ENCODE assay signal across 9 cellular contexts in genomic region chr15:40925863-40926658, GRCh38. TPM values are rescaled to one million over a fixed set of nuclear protein-coding genes. Genes with fewer than 3 reads are reported as not detected.
A peak's percentile ranks its signal among the peaks of the same experiment; 100 is the strongest.
DNase-seq lines count a peak whose midpoint lies in the region; ATAC-seq and TF ChIP-seq lines count a peak whose summit lies in the region.
"Had no signal": no experiment of that assay in that cellular context is flagged by ENCODE, and none has a peak within 500 bp of the region (broad histone marks: within the 10 kb centered on the region; RNA-seq: fewer than 3 reads in every experiment).

No MANE protein-coding gene starts in this region.

- H3K9me3 Mint-ChIP-seq in activated CD4-positive, alpha-beta T cell treated with anti-CD3 and anti-CD28 coated beads for 36 hours (ENCODE audit: low read depth), result no peaks in the 10 kb centered on the region
- H3K9me3 Mint-ChIP-seq in T-helper 2 cell treated with Interferon-gamma antibody and Interleukin-4, amounts not matched to agents 5 μg/mL and 100 μg/mL, for 36 hours, result no peaks in the 10 kb centered on the region

- H3K27ac Mint-ChIP-seq in activated CD4-positive, alpha-beta T cell treated with anti-CD3 and anti-CD28 coated beads for 36 hours, result no peak overlapping the region
- no peak overlapping the region for H3K27ac Mint-ChIP-seq in T-helper 2 cell treated with Interferon-gamma antibody and Interleukin-4, amounts not matched to agents 5 μg/mL and 100 μg/mL, for 36 hours

- peaks cover 30% of the 10 kb centered on the region for H3K4me1 Mint-ChIP-seq in activated CD4-positive, alpha-beta T cell treated with anti-CD3 and anti-CD28 coated beads for 36 hours
- peaks cover 23% of the 10 kb centered on the region for H3K4me1 Mint-ChIP-seq in T-helper 2 cell treated with Interferon-gamma antibody and Interleukin-4, amounts not matched to agents 5 μg/mL and 100 μg/mL, for 36 hours (ENCODE audit: low read depth)

- no peaks in the 10 kb centered on the region for H3K9me3 ChIP-seq in hepatocyte (ENCODE audit: low read depth)

- H3K27ac ChIP-seq in hepatocyte, result no peak overlapping the region
- no peak overlapping the region for H3K27ac ChIP-seq in skin epidermis

- WGBS in hepatocyte (ENCODE audit: low lambda C conversion rate, missing lambda C conversion rate), result 3% methylated on average over 46 of the region's 61 CpGs

- no peaks in the 10 kb centered on the region for H3K9me2 ChIP-seq in hepatocyte (replicated peaks; ENCODE audit: insufficient read depth)

- intact Hi-C loops in activated CD4-positive, alpha-beta T cell treated with anti-CD3 and anti-CD28 coated beads for 36 hours (cut with DNase I, micrococcal nuclease), result no loop called here

- peaks cover 3% of the 10 kb centered on the region for H4K20me1 ChIP-seq in hepatocyte (ENCODE audit: insufficient read depth, poor library complexity, severe bottlenecking)

- H3K36me3 Mint-ChIP-seq in activated CD4-positive, alpha-beta T cell treated with anti-CD3 and anti-CD28 coated beads for 36 hours (ENCODE audit: low read depth), result no peaks in the 10 kb centered on the region
- no peaks in the 10 kb centered on the region for H3K36me3 Mint-ChIP-seq in T-helper 2 cell treated with Interferon-gamma antibody and Interleukin-4, amounts not matched to agents 5 μg/mL and 100 μg/mL, for 36 hours (ENCODE audit: low read depth)

- TF ChIP-seq CTCF in hepatocyte (IDR thresholded peaks at IDR 0.05; ENCODE audit: poor library complexity), result no peak

- peak; percentile 39 for DNase-seq in activated CD4-positive, alpha-beta T cell treated with anti-CD3 and anti-CD28 coated beads for 36 hours
- DNase-seq in activated CD4-positive, alpha-beta T cell treated with anti-CD3 and anti-CD28 coated beads for 4 hours, result no peak
- no peak for DNase-seq in T-helper 2 cell treated with Interferon-gamma antibody and Interleukin-4, amounts not matched to agents 5 μg/mL and 100 μg/mL, for 36 hours (ENCODE audit: low spot score)
- DNase-seq in hepatocyte (ENCODE audit: low spot score), result peak; percentile 55
- DNase-seq in COLO829 (ENCODE audit: low spot score), result no peak
- no peak for DNase-seq in AML-193 (lab: John Stamatoyannopoulos, UW)

- no peaks in the 10 kb centered on the region for H3K79me2 ChIP-seq in hepatocyte

- H3K27me3 ChIP-seq in hepatocyte, result peaks cover 53% of the 10 kb centered on the region

- peak overlapping the region; percentile 55 for H3K4me3 ChIP-seq in hepatocyte
- H3K4me3 ChIP-seq in skin epidermis, result peak overlapping the region in 4 of 7 experiments; percentile 4 to 22 (median 13)

- H3K4me1 ChIP-seq in hepatocyte (ENCODE audit: insufficient read depth), result peaks cover 59% of the 10 kb centered on the region

- H3K36me3 ChIP-seq in hepatocyte (replicated peaks; ENCODE audit: insufficient read depth, low read depth), result no peaks in the 10 kb centered on the region

- no peak for ATAC-seq in activated CD4-positive, alpha-beta T cell treated with anti-CD3 and anti-CD28 coated beads for 36 hours
- ATAC-seq in GM21723 (IDR thresholded peaks at IDR 0.05; ENCODE audit: unreplicated experiment), result no peak

- H3K27me3 Mint-ChIP-seq in activated CD4-positive, alpha-beta T cell treated with anti-CD3 and anti-CD28 coated beads for 36 hours, result peaks cover 40% of the 10 kb centered on the region
- H3K27me3 Mint-ChIP-seq in T-helper 2 cell treated with Interferon-gamma antibody and Interleukin-4, amounts not matched to agents 5 μg/mL and 100 μg/mL, for 36 hours (ENCODE audit: low read depth), result peaks cover 66% of the 10 kb centered on the region

- no peak overlapping the region for H3K4me3 Mint-ChIP-seq in activated CD4-positive, alpha-beta T cell treated with anti-CD3 and anti-CD28 coated beads for 36 hours
- peak overlapping the region; percentile 18 for H3K4me3 Mint-ChIP-seq in T-helper 2 cell treated with Interferon-gamma antibody and Interleukin-4, amounts not matched to agents 5 μg/mL and 100 μg/mL, for 36 hours

- peak overlapping the region; percentile 37 for H2AFZ ChIP-seq in hepatocyte

- CTCF ChIA-PET in activated CD4-positive, alpha-beta T cell treated with anti-CD3 and anti-CD28 coated beads for 36 hours (lab: Charles Lee), result interaction anchor here (0.6 to 10.5 kb wide), 6 partner anchors 14 to 946 kb away, joined by 3 to 98 read pairs (median 4); no protein-coding TSS in a partner anchor

- H3K4me2 ChIP-seq in hepatocyte, result peak overlapping the region; percentile 99

- POLR2A ChIA-PET in activated CD4-positive, alpha-beta T cell treated with anti-CD3 and anti-CD28 coated beads for 36 hours (lab: Charles Lee), result no interaction called here

RNA-seq across cellular contexts. Expression of gene DLL4, which starts 3.1 kb away (rescaled TPM):
- under 1 TPM; 0.18 to 0.30 TPM for total RNA-seq in activated CD4-positive, alpha-beta T cell treated with anti-CD3 and anti-CD28 coated beads for 36 hours
- total RNA-seq in hepatocyte, result 2.3 and 2.8 TPM in 2 replicates
- 1.1 TPM in 1 of 2 replicates, not detected in the other for polyA plus RNA-seq in hepatocyte

RNA-seq across cellular contexts. Expression of gene CHAC1, which starts 27.2 kb away (rescaled TPM):
- total RNA-seq in activated CD4-positive, alpha-beta T cell treated with anti-CD3 and anti-CD28 coated beads for 36 hours, result 10 to 100 TPM; 31.1 to 32.2 TPM
- 22.1 and 26.8 TPM in 2 replicates for total RNA-seq in hepatocyte
- 15.6 and 16.2 TPM in 2 replicates for polyA plus RNA-seq in hepatocyte

RNA-seq across cellular contexts. Expression of gene VPS18, which starts 31.8 kb away (rescaled TPM):
- total RNA-seq in activated CD4-positive, alpha-beta T cell treated with anti-CD3 and anti-CD28 coated beads for 36 hours, result 1 to 10 TPM; 6.2 TPM
- total RNA-seq in hepatocyte, result 38.3 and 40.1 TPM in 2 replicates
- polyA plus RNA-seq in hepatocyte, result 34.6 and 40.3 TPM in 2 replicates

RNA-seq across cellular contexts. Expression of gene RHOV, which starts 52.0 kb away (rescaled TPM):
- under 1 TPM; 0.25 to 0.41 TPM for total RNA-seq in activated CD4-positive, alpha-beta T cell treated with anti-CD3 and anti-CD28 coated beads for 36 hours
- total RNA-seq in hepatocyte, result 1.2 and 1.7 TPM in 2 replicates
- polyA plus RNA-seq in hepatocyte, result 5.7 and 6.1 TPM in 2 replicates
- total RNA-seq: subcutaneous adipose tissue had no signal

Comparison
In these comparisons a context has a peak if more than half of its experiments do, and no peak if none do; other contexts are left out.
1. DNase-seq: peak in activated CD4-positive, alpha-beta T cell treated with anti-CD3 and anti-CD28 coated beads for 36 hours (single experiment) and hepatocyte (single experiment); none in activated CD4-positive, alpha-beta T cell treated with anti-CD3 and anti-CD28 coated beads for 4 hours (0 of 2), T-helper 2 cell treated with Interferon-gamma antibody and Interleukin-4, amounts not matched to agents 5 μg/mL and 100 μg/mL, for 36 hours (single experiment), COLO829 (single experiment) and AML-193 (0 of 2).